9 cellular contexts compared by ENCODE assay signal in genomic region chr13:78978381-78978998, GRCh38.
DNase-seq lines count a peak whose midpoint lies in the region; ATAC-seq and TF ChIP-seq lines count a peak whose summit lies in the region.
"Had no signal": no experiment of that assay in that cellular context is flagged by ENCODE, and none has a peak within 500 bp of the region (broad histone marks: within the 10 kb centered on the region; RNA-seq: fewer than 3 reads in every experiment).

No MANE protein-coding gene starts in this region.

- peak; percentile 95 for ATAC-seq in GM19328 (IDR thresholded peaks at IDR 0.05; ENCODE audit: unreplicated experiment)
- peak; percentile 97 for ATAC-seq in HG03159 (IDR thresholded peaks at IDR 0.05; ENCODE audit: unreplicated experiment)

- DNase-seq in NCI-H2107 treated with DMSO at 0.1 percent for 48 hours (lab: John Stamatoyannopoulos, UW; ENCODE audit: unreplicated experiment) (peak; percentile 60), NCI-H2107 (lab: John Stamatoyannopoulos, UW) (no peak), NCI-H2196 (lab: John Stamatoyannopoulos, UW; ENCODE audit: unreplicated experiment) (peak; percentile 47), glomerular endothelial cell (ENCODE audit: extremely low read depth, low read depth, low spot score) (peak; percentile 63), retinal pigment epithelial cell (ENCODE audit: low read depth) (peak; percentile 19)
- peak; percentile 4 to 15 for DNase-seq in activated CD4-positive, alpha-beta T cell treated with anti-CD3 and anti-CD28 coated beads, Interleukin-2, amount 50 U/mL, for 48 hours

- no peak overlapping the region for H3K4me3 ChIP-seq in retinal pigment epithelial cell (ENCODE audit: low read length)
- H3K4me3 ChIP-seq: BLaER1 had no signal

- TF ChIP-seq CTCF in retinal pigment epithelial cell (conservative IDR thresholded peaks at IDR 0.05; ENCODE audit: low read depth, low read length), result peak; percentile 73
